Comparison of ENCODE assay signal across 12 cellular contexts in genomic region chr17:40577611-40578065, GRCh38. TPM values are rescaled to one million over a fixed set of nuclear protein-coding genes. Genes with fewer than 3 reads are reported as not detected.
A peak's percentile ranks its signal among the peaks of the same experiment; 100 is the strongest.
DNase-seq lines count a peak whose midpoint lies in the region; ATAC-seq and TF ChIP-seq lines count a peak whose summit lies in the region.
"Had no signal": no experiment of that assay in that cellular context is flagged by ENCODE, and none has a peak within 500 bp of the region (broad histone marks: within the 10 kb centered on the region; RNA-seq: fewer than 3 reads in every experiment).

No MANE protein-coding gene starts in this region.

- H3K27ac Mint-ChIP-seq in activated T-cell treated with anti-CD3 and anti-CD28 coated beads, Interleukin-2, amount 50 U/mL, for 24 hours, result peak overlapping the region; percentile 81

- peaks cover 27% of the 10 kb centered on the region for H3K36me3 Mint-ChIP-seq in activated T-cell treated with anti-CD3 and anti-CD28 coated beads, Interleukin-2, amount 50 U/mL, for 24 hours (ENCODE audit: low read depth)

- H3K4me3 ChIP-seq in OCI-LY3 (ENCODE audit: low read length), result peak overlapping the region; percentile 67
- H3K4me3 ChIP-seq in transverse colon, result no peak overlapping the region
- no peak overlapping the region for H3K4me3 ChIP-seq in thyroid gland (replicated peaks in 1 of 3)
- H3K4me3 ChIP-seq: thoracic aorta had no signal

- TF ChIP-seq CTCF in OCI-LY3 (IDR thresholded peaks at IDR 0.05; ENCODE audit: low read depth, low read length) (no peak), transverse colon (IDR thresholded peaks at IDR 0.05) (no peak), thyroid gland (IDR thresholded peaks at IDR 0.05) (no peak)

- peak overlapping the region; percentile 70 for H3K27ac ChIP-seq in OCI-LY3 (ENCODE audit: low read length)
- no peak overlapping the region for H3K27ac ChIP-seq in transverse colon
- H3K27ac ChIP-seq in thyroid gland, result no peak overlapping the region
- H3K27ac ChIP-seq: thoracic aorta had no signal

- peaks cover 3% of the 10 kb centered on the region; the same call in 1 of the 2 replicates for H3K79me2 ChIP-seq in OCI-LY3 (ENCODE audit: low read length)

- peaks cover 23% of the 10 kb centered on the region for H3K9me3 Mint-ChIP-seq in activated T-cell treated with anti-CD3 and anti-CD28 coated beads, Interleukin-2, amount 50 U/mL, for 24 hours

- H2AFZ ChIP-seq in OCI-LY3 (ENCODE audit: low read depth, low read length), result no peak overlapping the region

- intact Hi-C loops in transverse colon (cut with DNase I; ENCODE audit: low total_unique reads) (no loop called here), thyroid gland (cut with DNase I) (no loop called here)

- 72% methylated on average over 5 of the region's 5 CpGs; no CpG with 5 or more reads in 1 of the 2 donors for whole genome bisulfite sequencing in transverse colon (ENCODE audit: low coverage in 1 of 2), 2 donors
- 76 to 82% methylated on average over 5 of the region's 5 CpGs for WGBS in thyroid gland, 2 donors

- no peaks in the 10 kb centered on the region for H3K27me3 Mint-ChIP-seq in activated T-cell treated with anti-CD3 and anti-CD28 coated beads, Interleukin-2, amount 50 U/mL, for 24 hours

- H3K9me3 ChIP-seq in OCI-LY3 (ENCODE audit: insufficient read depth, low read length) (peaks cover 20% of the 10 kb centered on the region; the same call in 1 of the 2 replicates), transverse colon (peaks cover 12 to 14% of the 10 kb centered on the region in 2 donors), thyroid gland (no peaks in the 10 kb centered on the region)

- H4K20me1 ChIP-seq in OCI-LY3 (ENCODE audit: insufficient read depth, low read length), result no peaks in the 10 kb centered on the region

- peak; percentile 29 for ATAC-seq in HG02642 (IDR thresholded peaks at IDR 0.05; ENCODE audit: poor library complexity, unreplicated experiment)
- ATAC-seq in stimulated activated naive CD8-positive, alpha-beta T cell treated with anti-CD3 and anti-CD28 coated beads, Interleukin-15, Interleukin-2, amounts not matched to agents 100 U/mL and 50 U/mL, for 24 hours, result peak; percentile 94

- H3K4me3 Mint-ChIP-seq in activated T-cell treated with anti-CD3 and anti-CD28 coated beads, Interleukin-2, amount 50 U/mL, for 24 hours, result peak overlapping the region; percentile 45

- peaks cover 48% of the 10 kb centered on the region for H3K4me1 ChIP-seq in OCI-LY3 (ENCODE audit: low read length)
- H3K4me1 ChIP-seq in transverse colon, result peaks cover 0 to 4% (median 0%) of the 10 kb centered on the region in 4 donors
- peaks cover 0 to 6% of the 10 kb centered on the region in 2 donors for H3K4me1 ChIP-seq in thyroid gland

- H3K27me3 ChIP-seq in OCI-LY3 (ENCODE audit: low read depth, low read length) (peaks cover 3% of the 10 kb centered on the region; the same call in 1 of the 2 replicates), transverse colon (no peaks in the 10 kb centered on the region), thyroid gland (no peaks in the 10 kb centered on the region)

- peaks cover 73% of the 10 kb centered on the region for H3K4me1 Mint-ChIP-seq in activated T-cell treated with anti-CD3 and anti-CD28 coated beads, Interleukin-2, amount 50 U/mL, for 24 hours (ENCODE audit: low read depth)

- in situ Hi-C loops in transverse colon (cut with MboI; ENCODE audit: low pct_ligation_motif_present in 1 of 4, low pct_unique_long_range_greater_than_20kb in 1 of 4, low sequenced_read_pairs in 3 of 4), result no loop called here

- peak overlapping the region; percentile 97 for H3K4me2 ChIP-seq in OCI-LY3 (ENCODE audit: low read length)

- peak overlapping the region; percentile 33; the same call in 1 of the 2 replicates for H3K9ac ChIP-seq in OCI-LY3 (ENCODE audit: low read length)

- peak; percentile 40 for DNase-seq in activated T-cell treated with anti-CD3 and anti-CD28 coated beads, Interleukin-2, amount 50 U/mL, for 24 hours
- DNase-seq in activated T-cell treated with anti-CD3 and anti-CD28 coated beads, Interleukin-2, amount 50 U/mL, for 1 hour, result no peak
- peak; percentile 39 for DNase-seq in stimulated activated naive CD8-positive, alpha-beta T cell treated with anti-CD3 and anti-CD28 coated beads, Interleukin-15, Interleukin-2, amounts not matched to agents 100 U/mL and 50 U/mL, for 24 hours
- DNase-seq in GF-D8 (lab: John Stamatoyannopoulos, UW) (no peak), transverse colon (no peak), thyroid gland (no peak)
- DNase-seq: activated effector memory CD4-positive, alpha-beta T cell treated with Interleukin-2 at 50 U/mL for 16 hours; foreskin melanocyte; occipital lobe had no signal

- no peak for TF ChIP-seq EP300 in transverse colon (IDR thresholded peaks at IDR 0.05; ENCODE audit: low read depth)

- H3K36me3 ChIP-seq in OCI-LY3 (replicated peaks; ENCODE audit: low read depth, low read length), result peaks cover 12% of the 10 kb centered on the region
- H3K36me3 ChIP-seq in transverse colon, result no peaks in the 10 kb centered on the region
- H3K36me3 ChIP-seq in thyroid gland, result no peaks in the 10 kb centered on the region
- H3K36me3 ChIP-seq: thoracic aorta had no signal

- no peak for TF ChIP-seq POLR2A in transverse colon (IDR thresholded peaks at IDR 0.05)
- TF ChIP-seq POLR2A in thyroid gland (IDR thresholded peaks at IDR 0.05), result no peak

RNA-seq across cellular contexts. Expression of gene CCR7, which starts 12.4 kb away (rescaled TPM):
- total RNA-seq in transverse colon (1 to 10 TPM in 2 of 4 donors, under 1 TPM in 1, not detected in 1; 0.14 to 5.4 (median 4.9) TPM), thyroid gland (1 to 10 TPM in 1 of 4 donors, under 1 TPM in 2, not detected in 1; 0.27 to 1.6 (median 0.93) TPM)
- total RNA-seq: occipital lobe, thoracic aorta had no signal

Comparison
In these comparisons a context has a peak if more than half of its experiments do, and no peak if none do; other contexts are left out.
1. DNase-seq: peak in activated T-cell treated with anti-CD3 and anti-CD28 coated beads, Interleukin-2, amount 50 U/mL, for 24 hours (single experiment) and stimulated activated naive CD8-positive, alpha-beta T cell treated with anti-CD3 and anti-CD28 coated beads, Interleukin-15, Interleukin-2, amounts not matched to agents 100 U/mL and 50 U/mL, for 24 hours (single experiment); none in activated T-cell treated with anti-CD3 and anti-CD28 coated beads, Interleukin-2, amount 50 U/mL, for 1 hour (single experiment), GF-D8 (single experiment), transverse colon (single experiment) and thyroid gland (0 of 2).